ENCODE assay signal across 11 cellular contexts in genomic region chr19:35037716-35038622, GRCh38. TPM values are rescaled to one million over a fixed set of nuclear protein-coding genes. Genes with fewer than 3 reads are reported as not detected.
A peak's percentile ranks its signal among the peaks of the same experiment; 100 is the strongest.
DNase-seq lines count a peak whose midpoint lies in the region; ATAC-seq and TF ChIP-seq lines count a peak whose summit lies in the region.
"Had no signal": no experiment of that assay in that cellular context is flagged by ENCODE, and none has a peak within 500 bp of the region (broad histone marks: within the 10 kb centered on the region; RNA-seq: fewer than 3 reads in every experiment).

No MANE protein-coding gene starts in this region.

- H3K27ac ChIP-seq in dorsolateral prefrontal cortex, result peak overlapping the region in 51 of 59 donors; percentile 4 to 97 (median 65)

- H3K27ac Mint-ChIP-seq in IgD-negative memory B cell (no peak overlapping the region), neural crest cell (ENCODE audit: unreplicated experiment) (no peak overlapping the region)

- H3K4me3 ChIP-seq in dorsolateral prefrontal cortex, result peak overlapping the region in 2 of 59 donors; percentile 4 to 8

- H3K36me3 Mint-ChIP-seq in IgD-negative memory B cell, result no peaks in the 10 kb centered on the region
- H3K36me3 Mint-ChIP-seq in neural crest cell (ENCODE audit: low read depth), result no peaks in the 10 kb centered on the region

- ATAC-seq in HG02588 (IDR thresholded peaks at IDR 0.05; ENCODE audit: unreplicated experiment), result no peak
- no peak for ATAC-seq in GM21737 (IDR thresholded peaks at IDR 0.05; ENCODE audit: unreplicated experiment)
- ATAC-seq: Panc1 had no signal

- H3K27me3 Mint-ChIP-seq in IgD-negative memory B cell, result peaks cover 11% of the 10 kb centered on the region
- H3K27me3 Mint-ChIP-seq in neural crest cell (ENCODE audit: low read depth), result peaks cover 12% of the 10 kb centered on the region

- H3K27me3 ChIP-seq in dorsolateral prefrontal cortex, result no peaks in the 10 kb centered on the region

- H3K4me1 Mint-ChIP-seq in IgD-negative memory B cell (peaks cover 15 to 23% (median 18%) of the 10 kb centered on the region in 3 donors), neural crest cell (peaks cover 11% of the 10 kb centered on the region)

- TF ChIP-seq CTCF in dorsolateral prefrontal cortex (IDR thresholded peaks at IDR 0.05 in 54 of 56, conservative IDR thresholded peaks at IDR 0.05 in 2 of 56; ENCODE audit: low read depth in 1 of 56, partially characterized antibody in 56 of 56) (peak in 1 of 56 donors; percentile 15), neural crest cell (conservative IDR thresholded peaks at IDR 0.05) (no peak)

- H3K4me3 Mint-ChIP-seq in IgD-negative memory B cell (peak overlapping the region; percentile 12 to 86 (median 58)), neural crest cell (peak overlapping the region; percentile 23)

- no peaks in the 10 kb centered on the region for H3K9me3 Mint-ChIP-seq in IgD-negative memory B cell
- no peaks in the 10 kb centered on the region for H3K9me3 Mint-ChIP-seq in neural crest cell

- intact Hi-C loops in dorsolateral prefrontal cortex (cut with DNase I), result no loop called here

- DNase-seq in Daoy (ENCODE audit: low read depth) (peak; percentile 41), dorsolateral prefrontal cortex (peak in 2 of 10 donors; percentile 60 to 88), neural crest cell (ENCODE audit: low read depth, low spot score) (no peak), SK-N-DZ (ENCODE audit: low spot score) (no peak), NCI-H526 (lab: John Stamatoyannopoulos, UW) (no peak)
- DNase-seq: activated CD8-positive, alpha-beta memory T cell treated with anti-CD3 and anti-CD28 coated beads, Interleukin-2, amount 50 U/mL, for 48 hours; DMS79 had no signal

RNA-seq across cellular contexts. Expression of gene HPN, which starts 3.6 kb away (rescaled TPM):
- total RNA-seq in Daoy (2014; rRNA removed; shearing (Covaris generic)), result not detected in 2 replicates
- not detected for polyA plus RNA-seq in IgD-negative memory B cell
- total RNA-seq in dorsolateral prefrontal cortex, result 10 to 100 TPM in 11 of 120 experiments, 1 to 10 TPM in 109; 1.0 to 16.3 (median 6.0) TPM
- total RNA-seq in neural crest cell, result 0.26 and 0.27 TPM in 2 replicates
- not detected in 2 replicates for polyA plus RNA-seq in SK-N-DZ (2014; cell fraction: cytosol; rRNA removed)
- not detected in 2 replicates for polyA plus RNA-seq in SK-N-DZ (2014; cell fraction: nucleus; rRNA removed)

RNA-seq across cellular contexts. Expression of gene SCN1B, which starts 7.7 kb away (rescaled TPM):
- 2.9 and 6.6 TPM in 2 replicates for total RNA-seq in Daoy (2014; rRNA removed; shearing (Covaris generic))
- not detected for polyA plus RNA-seq in IgD-negative memory B cell
- total RNA-seq in dorsolateral prefrontal cortex (100 to 1,000 TPM in 117 of 120 experiments, 10 to 100 TPM in 3; 65.9 to 457 (median 199) TPM), neural crest cell (1.7 and 1.9 TPM in 2 replicates)
- 0.52 and 0.85 TPM in 2 replicates for polyA plus RNA-seq in SK-N-DZ (2014; cell fraction: cytosol; rRNA removed)
- 1.5 and 2.4 TPM in 2 replicates for polyA plus RNA-seq in SK-N-DZ (2014; cell fraction: nucleus; rRNA removed)

RNA-seq across cellular contexts. Expression of gene GRAMD1A, which starts 37.8 kb away (rescaled TPM):
- total RNA-seq in Daoy (2014; rRNA removed; shearing (Covaris generic)), result 11.6 and 14.1 TPM in 2 replicates
- polyA plus RNA-seq in IgD-negative memory B cell, result 18.1 TPM
- total RNA-seq in dorsolateral prefrontal cortex, result 10 to 100 TPM; 38.8 to 93.6 (median 54.7) TPM
- 100 and 103 TPM in 2 replicates for total RNA-seq in neural crest cell
- 11.7 and 12.7 TPM in 2 replicates for polyA plus RNA-seq in SK-N-DZ (2014; cell fraction: cytosol; rRNA removed)
- polyA plus RNA-seq in SK-N-DZ (2014; cell fraction: nucleus; rRNA removed), result 67.5 and 104 TPM in 2 replicates
